Comparison of ENCODE assay signal across 9 cellular contexts in genomic region chr19:17680235-17680722, GRCh38. TPM values are rescaled to one million over a fixed set of nuclear protein-coding genes. Genes with fewer than 3 reads are reported as not detected.
DNase-seq lines count a peak whose midpoint lies in the region; ATAC-seq lines count a peak whose summit lies in the region.
"Had no signal": no experiment of that assay in that cellular context is flagged by ENCODE, and none has a peak within 500 bp of the region (broad histone marks: within the 10 kb centered on the region; RNA-seq: fewer than 3 reads in every experiment).

No MANE protein-coding gene starts in this region.

- H3K36me3 Mint-ChIP-seq in stimulated activated memory B cell treated with anti-CD40 and anti-IgM and Interleukin-4, amounts not matched to agents 10 μg/mL and 1 μg/mL and 100 μg/mL, for 72 hours = no peaks in the 10 kb centered on the region

- H3K27me3 Mint-ChIP-seq in stimulated activated memory B cell treated with anti-CD40 and anti-IgM and Interleukin-4, amounts not matched to agents 10 μg/mL and 1 μg/mL and 100 μg/mL, for 72 hours = peaks cover 92% of the 10 kb centered on the region

- H3K9me3 ChIP-seq in effector memory CD4-positive, alpha-beta T cell (ENCODE audit: control insufficient read depth, low read length) = no peaks in the 10 kb centered on the region

- H3K27me3 ChIP-seq in effector memory CD4-positive, alpha-beta T cell (replicated peaks; ENCODE audit: control insufficient read depth, insufficient read depth, low read length, poor library complexity, severe bottlenecking) = peaks cover 19% of the 10 kb centered on the region

- peaks cover 21% of the 10 kb centered on the region for H3K4me1 Mint-ChIP-seq in stimulated activated memory B cell treated with anti-CD40 and anti-IgM and Interleukin-4, amounts not matched to agents 10 μg/mL and 1 μg/mL and 100 μg/mL, for 72 hours
- H3K4me1 Mint-ChIP-seq: nephron had no signal

- H3K27ac Mint-ChIP-seq in stimulated activated memory B cell treated with anti-CD40 and anti-IgM and Interleukin-4, amounts not matched to agents 10 μg/mL and 1 μg/mL and 100 μg/mL, for 72 hours = peak overlapping the region; percentile 61
- H3K27ac Mint-ChIP-seq: nephron had no signal

- H3K27ac ChIP-seq in effector memory CD4-positive, alpha-beta T cell (ENCODE audit: insufficient read depth, low read length, poor library complexity, severe bottlenecking) = no peak overlapping the region

- peak overlapping the region; percentile 66 for H3K4me3 Mint-ChIP-seq in stimulated activated memory B cell treated with anti-CD40 and anti-IgM and Interleukin-4, amounts not matched to agents 10 μg/mL and 1 μg/mL and 100 μg/mL, for 72 hours
- H3K4me3 Mint-ChIP-seq: nephron had no signal

- no peaks in the 10 kb centered on the region for H3K9me3 Mint-ChIP-seq in stimulated activated memory B cell treated with anti-CD40 and anti-IgM and Interleukin-4, amounts not matched to agents 10 μg/mL and 1 μg/mL and 100 μg/mL, for 72 hours
- H3K9me3 Mint-ChIP-seq: nephron had no signal

- no peaks in the 10 kb centered on the region for H3K36me3 ChIP-seq in effector memory CD4-positive, alpha-beta T cell (ENCODE audit: control insufficient read depth, insufficient read depth, low read length)

- H3K4me3 ChIP-seq in effector memory CD4-positive, alpha-beta T cell (ENCODE audit: insufficient read depth, low read depth, low read length, poor library complexity, severe bottlenecking) = no peak overlapping the region

- DNase-seq in COLO829 (ENCODE audit: low spot score) (peak; percentile 56), mesenteric fat pad (ENCODE audit: low spot score) (peak; percentile 93)
- DNase-seq in activated CD4-positive, alpha-beta T cell treated with anti-CD3 and anti-CD28 coated beads for 48 hours = peak; percentile 49
- peak in 2 of 3 donors; percentile 15 to 22 for DNase-seq in effector memory CD4-positive, alpha-beta T cell

- H3K4me1 ChIP-seq in effector memory CD4-positive, alpha-beta T cell (ENCODE audit: control insufficient read depth, insufficient read depth, low read length, poor library complexity, severe bottlenecking) = peaks cover 10% of the 10 kb centered on the region

- ATAC-seq in HG03460 (IDR thresholded peaks at IDR 0.05; ENCODE audit: unreplicated experiment) (peak; percentile 49), GM19455 (IDR thresholded peaks at IDR 0.05; ENCODE audit: unreplicated experiment) (no peak), HG02981 (IDR thresholded peaks at IDR 0.05; ENCODE audit: unreplicated experiment) (no peak)
- ATAC-seq in stimulated activated memory B cell treated with anti-CD40 and anti-IgM and Interleukin-4, amounts not matched to agents 10 μg/mL and 1 μg/mL and 100 μg/mL, for 72 hours = peak; percentile 91

RNA-seq across cellular contexts. Expression of gene UNC13A, which starts 7.9 kb away (rescaled TPM):
- 0.10 TPM for total RNA-seq in mesenteric fat pad

RNA-seq across cellular contexts. Expression of gene MAP1S, which starts 39.0 kb away (rescaled TPM):
- total RNA-seq in mesenteric fat pad = 71.1 TPM

Comparison
In these comparisons a context has a peak if more than half of its experiments do, and no peak if none do; other contexts are left out.
1. DNase-seq: peak in every context shown above with its lines; median percentile 93 in mesenteric fat pad; 56 in COLO829; 49 in activated CD4-positive, alpha-beta T cell treated with anti-CD3 and anti-CD28 coated beads for 48 hours; 18 in effector memory CD4-positive, alpha-beta T cell.
2. ATAC-seq: peak in HG03460 (single experiment) and stimulated activated memory B cell treated with anti-CD40 and anti-IgM and Interleukin-4, amounts not matched to agents 10 μg/mL and 1 μg/mL and 100 μg/mL, for 72 hours (single experiment); none in GM19455 (single experiment) and HG02981 (single experiment).